8 cellular contexts compared by ENCODE assay signal in the genomic region with DNA sequence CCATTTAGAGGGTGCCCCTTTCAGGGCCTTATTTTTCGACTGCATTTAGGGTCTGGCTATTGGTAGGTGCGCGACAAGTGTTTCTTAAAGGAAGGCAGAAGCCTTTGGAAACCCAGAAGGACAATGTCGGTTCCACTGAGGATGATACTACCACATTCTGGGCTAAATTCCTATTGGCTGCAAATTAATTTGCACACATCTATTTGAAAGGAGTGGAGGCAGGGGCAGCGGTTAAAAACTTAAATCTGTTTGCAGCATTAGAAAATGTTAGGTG. TPM values are rescaled to one million over a fixed set of nuclear protein-coding genes. Genes with fewer than 3 reads are reported as not detected.
DNase-seq lines count a peak whose midpoint lies in the region; ATAC-seq, FAIRE-seq and TF ChIP-seq lines count a peak whose summit lies in the region.

No MANE protein-coding gene starts in this region.

- intact Hi-C loops in HepG2 (cut with micrococcal nuclease; ENCODE audit: unreplicated experiment) = no loop called here

- peaks cover 1% of the 10 kb centered on the region for H3K36me3 Mint-ChIP-seq in T-helper 1 cell treated with Interleukin-12 subunit alpha and Interleukin-12 subunit beta and Interleukin-4 antibody, amounts not matched to agents 30 μg/mL and 1 μg/mL, for 36 hours (ENCODE audit: low read depth)

- H3K4me3 Mint-ChIP-seq in T-helper 1 cell treated with Interleukin-12 subunit alpha and Interleukin-12 subunit beta and Interleukin-4 antibody, amounts not matched to agents 30 μg/mL and 1 μg/mL, for 36 hours = peak overlapping the region; percentile 62

- no peak for TF ChIP-seq POLR2A in HepG2 (IDR thresholded peaks at IDR 0.05; ENCODE audit: insufficient read depth in 1 of 2, low read depth in 2 of 2, low read length in 2 of 2)

- H3K4me3 ChIP-seq in astrocyte of the cerebellum (ENCODE audit: low read depth, low read length) (peak overlapping the region; percentile 67), HepG2 (replicated peaks in 1 of 3; ENCODE audit: insufficient read depth in 1 of 3, low read depth in 2 of 3, low read length in 3 of 3) (peak overlapping the region; percentile 60 to 88 (median 78); a peak in 4 of 6 replicates)

- H3K27ac ChIP-seq in HepG2 (ENCODE audit: extremely low read length, insufficient read depth, low read length) (peak overlapping the region; percentile 75), substantia nigra (ENCODE audit: low read depth, low read length, poor library complexity, severe bottlenecking) (peak overlapping the region; percentile 81)

- TF ChIP-seq CTCF in astrocyte of the cerebellum (IDR thresholded peaks at IDR 0.05; ENCODE audit: low read depth, low read length, missing control alignments) (no peak), HepG2 (CRISPR knock-in tag; IDR thresholded peaks at IDR 0.05) (no peak)

- no peaks in the 10 kb centered on the region for H3K27me3 ChIP-seq in HepG2 (ENCODE audit: control insufficient read depth in 1 of 2, insufficient read depth in 2 of 2, low read length in 2 of 2)

- H3K9me3 Mint-ChIP-seq in T-helper 1 cell treated with Interleukin-12 subunit alpha and Interleukin-12 subunit beta and Interleukin-4 antibody, amounts not matched to agents 30 μg/mL and 1 μg/mL, for 36 hours = no peaks in the 10 kb centered on the region

- H4K20me1 ChIP-seq in HepG2 (ENCODE audit: insufficient read depth, low read length) = no peaks in the 10 kb centered on the region

- ATAC-seq in HepG2 (no peak), HG02588 (IDR thresholded peaks at IDR 0.05; ENCODE audit: unreplicated experiment) (no peak)

- WGBS in HepG2 (ENCODE audit: low lambda C conversion rate) = 66% methylated on average over 5 of the region's 5 CpGs

- H3K9ac ChIP-seq in HepG2 (ENCODE audit: insufficient read depth, low read depth, low read length) = peak overlapping the region; percentile 67

- no peak overlapping the region for H2AFZ ChIP-seq in HepG2 (ENCODE audit: low read length)

- no peaks in the 10 kb centered on the region for H3K27me3 Mint-ChIP-seq in T-helper 1 cell treated with Interleukin-12 subunit alpha and Interleukin-12 subunit beta and Interleukin-4 antibody, amounts not matched to agents 30 μg/mL and 1 μg/mL, for 36 hours (ENCODE audit: low read depth)

- in situ Hi-C loops in astrocyte of the cerebellum (cut with HindIII; ENCODE audit: low sequenced_read_pairs) (no loop called here), HepG2 (cut with HindIII; ENCODE audit: extremely low pct_ligation_motif_present, low pct_unique_long_range_greater_than_20kb) (no loop called here), G401 (cut with HindIII; ENCODE audit: low sequenced_read_pairs) (no loop called here)

- peaks cover 21% of the 10 kb centered on the region for H3K4me1 Mint-ChIP-seq in T-helper 1 cell treated with Interleukin-12 subunit alpha and Interleukin-12 subunit beta and Interleukin-4 antibody, amounts not matched to agents 30 μg/mL and 1 μg/mL, for 36 hours (ENCODE audit: low read depth)

- BruUV-seq in HepG2 (replicated peaks; lab: Mats Ljungman, UMichigan) = no TSS peak

- no peaks in the 10 kb centered on the region for H3K9me3 ChIP-seq in HepG2 (ENCODE audit: low read length)

- DNase-seq in T-helper 1 cell (no peak), astrocyte of the cerebellum (ENCODE audit: low read depth) (no peak), HepG2 (ENCODE audit: low spot score) (no peak), substantia nigra (lab: John Stamatoyannopoulos, UW) (peak in 2 of 49 donors; percentile 13 to 39), foreskin melanocyte (no peak), G401 (ENCODE audit: low spot score) (no peak)

- peaks cover 39% of the 10 kb centered on the region for H3K4me1 ChIP-seq in HepG2 (ENCODE audit: insufficient read depth, low read length)

- H3K36me3 ChIP-seq in HepG2 (replicated peaks in 1 of 2; ENCODE audit: control insufficient read depth in 1 of 2, insufficient read depth in 2 of 2, low read length in 2 of 2) = no peaks in the 10 kb centered on the region

- POLR2A ChIA-PET in HepG2 (lab: Yijun Ruan, JAX) = interaction anchor here (1.1 kb wide), 1 partner anchor 10 kb away, joined by 3 read pairs; no protein-coding TSS in a partner anchor

- CTCF ChIA-PET in HepG2 (lab: Yijun Ruan, JAX; ENCODE audit: low intra/inter-chr PET ratio, low total read pairs) = no interaction called here

- peaks cover 6% of the 10 kb centered on the region for H3K79me2 ChIP-seq in HepG2 (ENCODE audit: insufficient read depth, low read length)

- no peak for TF ChIP-seq RAD21 in HepG2 (CRISPR knock-in tag; IDR thresholded peaks at IDR 0.05)

- peak overlapping the region; percentile 67 for H3K4me2 ChIP-seq in HepG2 (ENCODE audit: low read depth, low read length)

- H3K27ac Mint-ChIP-seq in T-helper 1 cell treated with Interleukin-12 subunit alpha and Interleukin-12 subunit beta and Interleukin-4 antibody, amounts not matched to agents 30 μg/mL and 1 μg/mL, for 36 hours = peak overlapping the region; percentile 54

- no peak for TF ChIP-seq EP300 in HepG2 (IDR thresholded peaks at IDR 0.05; ENCODE audit: low read depth in 2 of 2, low read length in 2 of 2)
- no peak for TF ChIP-seq EP300 in HepG2 (CRISPR knock-in tag; IDR thresholded peaks at IDR 0.05; ENCODE audit: borderline replicate concordance)

- FAIRE-seq in HepG2 (lab: Jason Lieb, UNC) = no peak

TF ChIP-seq in HepG2, 621 proteins besides CTCF, POLR2A, EP300 and RAD21:
- TF ChIP-seq KMT2A (CRISPR knock-in tag; IDR thresholded peaks at IDR 0.05) (no peak), ZNF350 (CRISPR knock-in tag; IDR thresholded peaks at IDR 0.05; ENCODE audit: borderline replicate concordance, low read depth) (no peak), ZIK1 (CRISPR knock-in tag; IDR thresholded peaks at IDR 0.05; ENCODE audit: borderline replicate concordance, low read depth) (no peak), PAWR (CRISPR knock-in tag; IDR thresholded peaks at IDR 0.05; ENCODE audit: borderline replicate concordance) (no peak), TOE1 (CRISPR knock-in tag; IDR thresholded peaks at IDR 0.05) (no peak), ZNF709 (CRISPR knock-in tag; IDR thresholded peaks at IDR 0.05) (0 out of 2 replicates have a peak, but pooled peaks have one; percentile 11)
TF ChIP-seq in HepG2: peak in this region for 1.

RNA-seq across cellular contexts. Expression of gene PATJ, which starts 1.1 kb away (rescaled TPM):
- 16.8 and 18.0 TPM in 2 replicates for total RNA-seq in HepG2 (2016; rRNA removed; fragmentation: Illumina TruSeq; extraction: Trizol)
- total RNA-seq in HepG2 (2016; cell fraction: cytosol; rRNA removed; fragmentation: Illumina TruSeq; extraction: Trizol; ENCODE audit: low read depth) = 4.5 and 6.0 TPM in 2 replicates
- total RNA-seq in HepG2 (2016; cell fraction: insoluble cytoplasmic fraction; rRNA removed; fragmentation: Illumina TruSeq; extraction: Trizol) = 14.4 and 17.4 TPM in 2 replicates
- total RNA-seq in HepG2 (2016; cell fraction: membrane; rRNA removed; fragmentation: Illumina TruSeq; extraction: Trizol) = 8.1 and 8.2 TPM in 2 replicates
- total RNA-seq in HepG2 (2016; cell fraction: nucleus; rRNA removed; fragmentation: Illumina TruSeq; extraction: Trizol) = 34.5 and 41.0 TPM in 2 replicates
- 6.2 and 6.4 TPM in 2 replicates for polyA plus RNA-seq in HepG2 (2011; rRNA removed)
- 2.5 and 3.6 TPM in 2 replicates for polyA plus RNA-seq in HepG2 (2011; cell fraction: cytosol; rRNA removed)
- 5.8 and 9.0 TPM in 2 replicates for polyA plus RNA-seq in HepG2 (2011; cell fraction: nucleus; rRNA removed)
- 9.2 and 10.9 TPM in 2 replicates for polyA plus RNA-seq in HepG2 (2012)
- polyA plus RNA-seq in HepG2 (2016; cell fraction: cytosol; fragmentation: Illumina TruSeq; extraction: Trizol; ENCODE audit: low read depth) = 0.66 and 1.0 TPM in 2 replicates
- polyA plus RNA-seq in HepG2 (2016; cell fraction: insoluble cytoplasmic fraction; fragmentation: Illumina TruSeq; extraction: Trizol; ENCODE audit: low read depth) = 5.1 and 6.6 TPM in 2 replicates
- 0.99 and 1.1 TPM in 2 replicates for polyA plus RNA-seq in HepG2 (2016; cell fraction: membrane; fragmentation: Illumina TruSeq; extraction: Trizol; ENCODE audit: low read depth)
- 10.4 and 13.2 TPM in 2 replicates for polyA plus RNA-seq in HepG2 (2016; cell fraction: nucleus; fragmentation: Illumina TruSeq; extraction: Trizol; ENCODE audit: insufficient read depth, low read depth)
- polyA minus RNA-seq in HepG2 (2011; rRNA and poly(A)+ RNA removed; ENCODE audit: low replicate concordance) = 17.4 and 19.3 TPM in 2 replicates
- 11.3 and 16.1 TPM in 2 replicates for polyA minus RNA-seq in HepG2 (2011; cell fraction: cytosol; rRNA and poly(A)+ RNA removed)
- polyA minus RNA-seq in HepG2 (2011; cell fraction: nucleus; rRNA and poly(A)+ RNA removed) = 97.9 and 115 TPM in 2 replicates
- total RNA-seq in G401 (2014; rRNA removed; shearing (Covaris generic)) = 2.6 and 6.0 TPM in 2 replicates

RNA-seq across cellular contexts. Expression of gene TM2D1, which starts 18.4 kb away (rescaled TPM):
- total RNA-seq in HepG2 (2016; rRNA removed; fragmentation: Illumina TruSeq; extraction: Trizol) = 13.6 and 26.6 TPM in 2 replicates
- 7.2 and 10.4 TPM in 2 replicates for total RNA-seq in HepG2 (2016; cell fraction: cytosol; rRNA removed; fragmentation: Illumina TruSeq; extraction: Trizol; ENCODE audit: low read depth)
- 13.0 and 24.5 TPM in 2 replicates for total RNA-seq in HepG2 (2016; cell fraction: insoluble cytoplasmic fraction; rRNA removed; fragmentation: Illumina TruSeq; extraction: Trizol)
- 11.2 and 11.3 TPM in 2 replicates for total RNA-seq in HepG2 (2016; cell fraction: membrane; rRNA removed; fragmentation: Illumina TruSeq; extraction: Trizol)
- 38.4 and 39.9 TPM in 2 replicates for total RNA-seq in HepG2 (2016; cell fraction: nucleus; rRNA removed; fragmentation: Illumina TruSeq; extraction: Trizol)
- 49.0 and 49.2 TPM in 2 replicates for polyA plus RNA-seq in HepG2 (2011; rRNA removed)
- 30.3 and 42.8 TPM in 2 replicates for polyA plus RNA-seq in HepG2 (2011; cell fraction: cytosol; rRNA removed)
- polyA plus RNA-seq in HepG2 (2011; cell fraction: nucleus; rRNA removed) = 27.1 and 36.2 TPM in 2 replicates
- polyA plus RNA-seq in HepG2 (2012) = 39.0 and 47.2 TPM in 2 replicates
- polyA plus RNA-seq in HepG2 (2016; cell fraction: cytosol; fragmentation: Illumina TruSeq; extraction: Trizol; ENCODE audit: low read depth) = 6.5 and 7.6 TPM in 2 replicates
- 12.9 and 14.8 TPM in 2 replicates for polyA plus RNA-seq in HepG2 (2016; cell fraction: insoluble cytoplasmic fraction; fragmentation: Illumina TruSeq; extraction: Trizol; ENCODE audit: low read depth)
- polyA plus RNA-seq in HepG2 (2016; cell fraction: membrane; fragmentation: Illumina TruSeq; extraction: Trizol; ENCODE audit: low read depth) = 7.5 and 9.9 TPM in 2 replicates
- 35.0 and 43.3 TPM in 2 replicates for polyA plus RNA-seq in HepG2 (2016; cell fraction: nucleus; fragmentation: Illumina TruSeq; extraction: Trizol; ENCODE audit: insufficient read depth, low read depth)
- polyA minus RNA-seq in HepG2 (2011; rRNA and poly(A)+ RNA removed; ENCODE audit: low replicate concordance) = 14.3 and 21.4 TPM in 2 replicates
- 21.5 and 25.8 TPM in 2 replicates for polyA minus RNA-seq in HepG2 (2011; cell fraction: cytosol; rRNA and poly(A)+ RNA removed)
- polyA minus RNA-seq in HepG2 (2011; cell fraction: nucleus; rRNA and poly(A)+ RNA removed) = 70.6 and 76.6 TPM in 2 replicates
- total RNA-seq in G401 (2014; rRNA removed; shearing (Covaris generic)) = 26.0 and 41.8 TPM in 2 replicates
